Comparison of ENCODE assay signal across 18 cellular contexts in genomic region chr5:84372066-84372700, GRCh38. TPM values are rescaled to one million over a fixed set of nuclear protein-coding genes. Genes with fewer than 3 reads are reported as not detected.
DNase-seq lines count a peak whose midpoint lies in the region; ATAC-seq, FAIRE-seq and TF ChIP-seq lines count a peak whose summit lies in the region.
"Had no signal": no experiment of that assay in that cellular context is flagged by ENCODE, and none has a peak within 500 bp of the region (broad histone marks: within the 10 kb centered on the region; RNA-seq: fewer than 3 reads in every experiment).

No MANE protein-coding gene starts in this region.

- POLR2A ChIA-PET in HEK293 (lab: Yijun Ruan, JAX), result no interaction called here

- H3K27ac ChIP-seq in HEK293 (ENCODE audit: extremely low read depth, low read depth, low read length) (no peak overlapping the region), thoracic aorta (no peak overlapping the region), small intestine (ENCODE audit: low read depth in 1 of 2, low read length in 1 of 2) (no peak overlapping the region)
- H3K27ac ChIP-seq: C4-2B, HL-60, spleen had no signal

- ATAC-seq in thoracic aorta (ENCODE audit: insufficient number of reproducible peaks, low FRiP score, low read depth), result no peak
- no peak for ATAC-seq in HG03175 (IDR thresholded peaks at IDR 0.05; ENCODE audit: unreplicated experiment)
- ATAC-seq: activated CD8-positive, alpha-beta memory T cell treated with anti-CD3 and anti-CD28 coated beads, Interleukin-2, amount 10 ng/mL, durations not matched to agents 7 days and 5 days; stimulated activated effector memory CD8-positive, alpha-beta T cell treated with anti-CD3 and anti-CD28 coated beads, Interleukin-12 subunit alpha, Interleukin-12 subunit beta, amount 100 ng/mL, for 72 hours had no signal

- H3K27me3 ChIP-seq in thoracic aorta (replicated peaks; ENCODE audit: insufficient read depth) (no peaks in the 10 kb centered on the region), small intestine (ENCODE audit: control insufficient read depth in 2 of 2, insufficient read depth in 2 of 2, low read length in 2 of 2) (no peaks in the 10 kb centered on the region)
- H3K27me3 ChIP-seq: spleen, transverse colon had no signal

- DNase-seq in astrocyte of the cerebellum (ENCODE audit: low read depth) (peak; percentile 83), glomerular visceral epithelial cell (ENCODE audit: extremely low spot score) (peak; percentile 87), thoracic aorta (ENCODE audit: low spot score) (no peak), small intestine (no peak), NCI-H1694 treated with DMSO at 0.1 percent for 48 hours (lab: John Stamatoyannopoulos, UW) (no peak)
- DNase-seq: activated CD8-positive, alpha-beta memory T cell treated with anti-CD3 and anti-CD28 coated beads, Interleukin-2, amount 10 ng/mL, durations not matched to agents 7 days and 5 days; KG1; naive B cell; NCI-H1417; posterior cingulate gyrus; SHP77 treated with DMSO at 0.1 percent for 48 hours; spleen; transverse colon had no signal

- no peak for TF ChIP-seq CTCF in HEK293 (tag by site-specific recombination; IDR thresholded peaks at IDR 0.05)
- TF ChIP-seq CTCF in astrocyte of the cerebellum (IDR thresholded peaks at IDR 0.05; ENCODE audit: low read depth, low read length, missing control alignments), result no peak
- no peak for TF ChIP-seq CTCF in thoracic aorta (IDR thresholded peaks at IDR 0.05)

- FAIRE-seq in small intestine (lab: Jason Lieb, UNC), result no peak

- CTCF ChIA-PET in HEK293 (lab: Yijun Ruan, JAX), result interaction anchor here (0.5 to 0.6 kb wide), 3 partner anchors 110 to 385 kb away, joined by 3 to 5 read pairs (median 4); no protein-coding TSS in a partner anchor

- peaks cover 8% of the 10 kb centered on the region for H3K4me1 ChIP-seq in HEK293 (ENCODE audit: control insufficient read depth, insufficient read depth, low read length)
- H3K4me1 ChIP-seq in thoracic aorta (ENCODE audit: control insufficient read depth in 1 of 2, low read depth in 2 of 2), result peaks cover 23 to 30% of the 10 kb centered on the region in 2 donors
- H3K4me1 ChIP-seq in small intestine (ENCODE audit: control insufficient read depth in 2 of 2, insufficient read depth in 1 of 2, low read depth in 1 of 2, low read length in 1 of 2), result no peaks in the 10 kb centered on the region
- H3K4me1 ChIP-seq: spleen had no signal

- H3K4me3 ChIP-seq in HEK293 (ENCODE audit: low read depth, low read length) (no peak overlapping the region), astrocyte of the cerebellum (ENCODE audit: low read depth, low read length) (no peak overlapping the region), thoracic aorta (peak overlapping the region; percentile 34), small intestine (ENCODE audit: low read depth in 1 of 2, low read length in 2 of 2) (no peak overlapping the region)
- H3K4me3 ChIP-seq: spleen, transverse colon had no signal

- in situ Hi-C loops in astrocyte of the cerebellum (cut with HindIII; ENCODE audit: low sequenced_read_pairs), result no loop called here

- WGBS in small intestine, 3 donors, result 58 to 85% (median 81%) methylated on average over 9 of the region's 9 CpGs

- no peaks in the 10 kb centered on the region for H3K36me3 ChIP-seq in HEK293 (ENCODE audit: control insufficient read depth in 2 of 2, insufficient read depth in 1 of 2, low read length in 2 of 2)
- no peaks in the 10 kb centered on the region for H3K36me3 ChIP-seq in thoracic aorta
- H3K36me3 ChIP-seq in small intestine (ENCODE audit: control insufficient read depth in 2 of 2, insufficient read depth in 2 of 2, low read length in 2 of 2), result no peaks in the 10 kb centered on the region
- H3K36me3 ChIP-seq: spleen, transverse colon had no signal

- H3K9me3 ChIP-seq in HEK293 (ENCODE audit: control insufficient read depth, insufficient read depth, low read depth, low read length), result no peaks in the 10 kb centered on the region
- H3K9me3 ChIP-seq in thoracic aorta, result no peaks in the 10 kb centered on the region
- H3K9me3 ChIP-seq in small intestine (ENCODE audit: control insufficient read depth, low read depth), result no peaks in the 10 kb centered on the region
- H3K9me3 ChIP-seq: spleen, transverse colon had no signal

TF ChIP-seq in HEK293, 187 proteins besides CTCF, POLR2A, EP300 and RAD21:
- peak; percentile 35; the same call in 1 of the 2 replicates for TF ChIP-seq ZBTB11 (tag by site-specific recombination; conservative IDR thresholded peaks at IDR 0.05; ENCODE audit: low read depth)
- TF ChIP-seq PRDM6 (tag by site-specific recombination; IDR thresholded peaks at IDR 0.05), result 0 out of 2 replicates have a peak, but pooled peaks have one; percentile 14
- TF ChIP-seq ZNF24 (tag by site-specific recombination; IDR thresholded peaks at IDR 0.05), result no peak
TF ChIP-seq in HEK293: peak in this region for 2.

RNA-seq across cellular contexts. Expression of gene EDIL3, which starts 12.5 kb away (rescaled TPM):
- 100 to 1,000 TPM; 157 to 170 TPM for total RNA-seq in thoracic aorta
- 1 to 10 TPM in 2 of 3 donors, not detected in 1; 1.6 to 5.1 TPM for polyA plus RNA-seq in small intestine
- total RNA-seq: activated CD8-positive, alpha-beta memory T cell treated with anti-CD3 and anti-CD28 coated beads, Interleukin-2, amount 10 ng/mL, durations not matched to agents 7 days and 5 days had no signal

Comparison
In these comparisons a context has a peak if more than half of its experiments do, and no peak if none do; other contexts are left out.
1. DNase-seq: peak in astrocyte of the cerebellum (single experiment) and glomerular visceral epithelial cell (single experiment); none in thoracic aorta (single experiment), small intestine (single experiment) and NCI-H1694 treated with DMSO at 0.1 percent for 48 hours (single experiment).